ENCODE assay signal across 8 cellular contexts in the genomic region with DNA sequence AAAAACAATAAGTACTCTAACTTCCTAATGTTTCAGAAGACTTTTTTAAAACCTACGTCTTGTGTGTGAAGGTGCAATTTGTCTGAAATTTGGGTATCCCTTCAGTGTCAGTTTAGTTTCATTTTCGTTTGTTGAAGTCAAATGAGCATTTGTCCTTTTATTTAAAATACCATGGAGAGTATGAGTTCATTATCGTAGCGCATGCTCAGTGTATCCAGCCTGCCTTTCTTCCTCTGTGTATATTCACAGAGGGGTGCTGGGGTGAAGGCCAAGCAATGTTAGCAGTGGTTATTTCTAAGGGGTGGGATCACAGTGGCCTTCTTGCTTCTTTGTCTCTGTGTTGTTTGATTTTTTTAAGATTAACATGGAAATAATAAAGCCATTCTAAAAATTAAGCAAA. TPM values are rescaled to one million over a fixed set of nuclear protein-coding genes. Genes with fewer than 3 reads are reported as not detected.
A peak's percentile ranks its signal among the peaks of the same experiment; 100 is the strongest.
DNase-seq lines count a peak whose midpoint lies in the region; ATAC-seq and TF ChIP-seq lines count a peak whose summit lies in the region.
"Had no signal": no experiment of that assay in that cellular context is flagged by ENCODE, and none has a peak within 500 bp of the region (broad histone marks: within the 10 kb centered on the region; RNA-seq: fewer than 3 reads in every experiment).

No MANE protein-coding gene starts in this region.

- peaks cover 39% of the 10 kb centered on the region for H3K4me1 ChIP-seq in GM23338 (ENCODE audit: insufficient read depth)
- peaks cover 0 to 20% (median 9%) of the 10 kb centered on the region in 3 donors for H3K4me1 ChIP-seq in esophagus squamous epithelium
- no peaks in the 10 kb centered on the region for H3K4me1 ChIP-seq in prostate gland (replicated peaks)

- TF ChIP-seq CTCF in GM23338 (conservative IDR thresholded peaks at IDR 0.05; ENCODE audit: low read depth in 2 of 2) (no peak), esophagus squamous epithelium (IDR thresholded peaks at IDR 0.05) (no peak), prostate gland (IDR thresholded peaks at IDR 0.05) (no peak)

- no peaks in the 10 kb centered on the region for H4K20me1 ChIP-seq in GM23338 (replicated peaks; ENCODE audit: insufficient read depth)

- H3K36me3 ChIP-seq in GM23338 (ENCODE audit: insufficient read depth) (no peaks in the 10 kb centered on the region), esophagus squamous epithelium (no peaks in the 10 kb centered on the region), prostate gland (no peaks in the 10 kb centered on the region)

- 10 to 16% methylated on average over 4 of the region's 4 CpGs for WGBS in esophagus squamous epithelium, 2 donors
- WGBS in prostate gland = 7% methylated on average over 4 of the region's 4 CpGs

- peaks cover 8% of the 10 kb centered on the region for H3K27me3 Mint-ChIP-seq in GM23338 (ENCODE audit: insufficient read depth, low read depth, poor library complexity)

- no peak overlapping the region for H2AFZ ChIP-seq in GM23338

- intact Hi-C loops in esophagus squamous epithelium (cut with DNase I) = no loop called here
- intact Hi-C loops in prostate gland (cut with DNase I) = no loop called here

- H3K27ac ChIP-seq in GM23338 (ENCODE audit: low read depth) (no peak overlapping the region), esophagus squamous epithelium (peak overlapping the region; percentile 52 to 66 (median 62)), prostate gland (peak overlapping the region; percentile 70 to 74)

- peaks cover 55% of the 10 kb centered on the region for H3K4me1 Mint-ChIP-seq in GM23338

- H3K36me3 Mint-ChIP-seq in GM23338 (ENCODE audit: low read depth) = no peaks in the 10 kb centered on the region

- H3F3A ChIP-seq in GM23338 (replicated peaks; ENCODE audit: low read depth) = no peaks in the 10 kb centered on the region

- H3K27ac Mint-ChIP-seq in GM23338 = peak overlapping the region; percentile 85; the same call in 1 of the 2 replicates

- no peak overlapping the region; the same call in 2 of the 3 replicates for H3K4me3 Mint-ChIP-seq in GM23338

- DNase-seq in GM23338 (ENCODE audit: low spot score) = no peak
- peak; percentile 61 for DNase-seq in RPMI7951 (ENCODE audit: low read depth)
- DNase-seq in esophagus squamous epithelium (lab: John Stamatoyannopoulos, UW) = no peak
- DNase-seq in prostate gland (ENCODE audit: low spot score) = no peak
- DNase-seq in T1000 (lab: John Stamatoyannopoulos, UW) = no peak
- DNase-seq in GDM1 (lab: John Stamatoyannopoulos, UW) = no peak

- no peak overlapping the region for H3K4me3 ChIP-seq in GM23338
- peak overlapping the region in 1 of 4 donors; percentile 15 for H3K4me3 ChIP-seq in esophagus squamous epithelium
- no peak overlapping the region for H3K4me3 ChIP-seq in prostate gland
- H3K4me3 ChIP-seq: lung had no signal

- no peaks in the 10 kb centered on the region for H3K9me3 Mint-ChIP-seq in GM23338

- H3K9me3 ChIP-seq in esophagus squamous epithelium (no peaks in the 10 kb centered on the region), prostate gland (no peaks in the 10 kb centered on the region)

- H3K27me3 ChIP-seq in GM23338 (ENCODE audit: insufficient read depth) (no peaks in the 10 kb centered on the region), esophagus squamous epithelium (no peaks in the 10 kb centered on the region), prostate gland (replicated peaks; ENCODE audit: insufficient read depth) (no peaks in the 10 kb centered on the region)

- TF ChIP-seq POLR2A in esophagus squamous epithelium (IDR thresholded peaks at IDR 0.05) (no peak), prostate gland (IDR thresholded peaks at IDR 0.05) (no peak), GM18505 (IDR thresholded peaks at IDR 0.05; ENCODE audit: borderline replicate concordance, extremely low read depth, insufficient read depth, insufficient read length) (no peak)

- no peaks in the 10 kb centered on the region for H3K79me2 ChIP-seq in GM23338 (replicated peaks; ENCODE audit: insufficient read depth)

- ATAC-seq in GM23338 (peak; percentile 33), GM18505 (IDR thresholded peaks at IDR 0.05; ENCODE audit: unreplicated experiment) (no peak)

- H3K9me2 ChIP-seq in GM23338 (ENCODE audit: insufficient read depth) = no peaks in the 10 kb centered on the region; the same call in 1 of the 2 replicates

- H3K4me2 ChIP-seq in GM23338 = no peak overlapping the region

TF ChIP-seq in GM23338, 12 proteins besides CTCF, POLR2A, EP300 and RAD21:
- TF ChIP-seq ZNF331 (CRISPR knock-in tag; IDR thresholded peaks at IDR 0.05; ENCODE audit: low read depth) (no peak), NANOG (IDR thresholded peaks at IDR 0.05; ENCODE audit: borderline replicate concordance) (no peak), STAT1 (IDR thresholded peaks at IDR 0.05; ENCODE audit: unreplicated experiment) (no peak), JUNB (IDR thresholded peaks at IDR 0.05; ENCODE audit: unreplicated experiment) (no peak)

RNA-seq across cellular contexts. Expression of a gene that starts 43.2 kb away (rescaled TPM):
- 220 and 247 TPM in 2 replicates for total RNA-seq in GM23338 (2014; rRNA removed; shearing (Covaris generic))
- 270 and 312 TPM in 2 replicates for polyA plus RNA-seq in GM23338 (2016; fragmentation: Nextera tagmentation; extraction: Ambion mirVana)
- total RNA-seq in RPMI7951 (2014; rRNA removed; shearing (Covaris generic)) = 315 and 321 TPM in 2 replicates
- 100 to 1,000 TPM; 106 to 205 (median 149) TPM for total RNA-seq in esophagus squamous epithelium
- total RNA-seq in prostate gland = 100 to 1,000 TPM; 136 to 180 TPM
